Comparison of ENCODE assay signal across 7 cellular contexts in the genomic region with DNA sequence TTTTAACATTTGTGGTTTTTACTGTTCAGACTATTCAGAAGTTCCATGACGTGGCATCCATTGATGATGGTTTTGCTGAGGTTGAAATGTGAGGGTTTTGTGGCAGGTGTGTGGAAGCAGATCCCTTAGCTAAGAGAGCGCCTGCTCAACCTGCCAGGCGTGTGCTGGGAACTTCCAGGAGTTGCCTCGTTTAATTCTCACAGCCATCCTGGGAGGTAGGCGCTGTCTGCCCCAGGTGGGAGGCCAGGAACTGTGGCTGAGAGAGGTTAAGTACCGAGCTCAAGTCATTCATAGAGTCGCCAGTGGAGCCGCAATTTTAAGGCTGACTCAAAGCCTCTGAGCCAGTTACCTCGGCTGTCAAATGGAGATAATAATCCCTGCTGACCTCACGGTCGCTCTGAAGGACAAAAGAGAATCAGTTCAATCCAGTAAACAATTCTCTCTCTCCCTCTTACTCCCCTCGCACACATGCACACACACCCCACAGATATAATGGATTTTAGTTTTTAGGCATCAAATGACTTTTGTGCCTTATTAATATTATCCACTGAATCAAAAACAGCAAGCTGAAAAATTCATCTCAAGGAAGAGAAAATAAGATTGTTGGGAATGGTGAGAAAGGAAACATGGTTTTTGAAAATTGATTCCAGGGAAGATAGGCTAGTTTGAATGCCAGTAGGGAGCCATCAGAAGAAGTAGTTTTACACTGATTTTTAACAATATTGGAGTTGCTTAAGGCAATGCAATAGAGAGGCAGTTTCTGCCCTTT.
DNase-seq lines count a peak whose midpoint lies in the region; ATAC-seq, FAIRE-seq and TF ChIP-seq lines count a peak whose summit lies in the region.

No MANE protein-coding gene starts in this region.

- H3K4me3 Mint-ChIP-seq in T-helper 17 cell (peak overlapping the region; percentile 77), astrocyte (ENCODE audit: unreplicated experiment) (peak overlapping the region; percentile 35)

- peaks cover 12% of the 10 kb centered on the region for H3K27me3 ChIP-seq in H7 (ENCODE audit: control insufficient read depth, insufficient read depth, low read length)
- H3K27me3 ChIP-seq in astrocyte (ENCODE audit: insufficient read depth, low read length): no peaks in the 10 kb centered on the region
- no peaks in the 10 kb centered on the region for H3K27me3 ChIP-seq in mesenchymal stem cell (ENCODE audit: control insufficient read depth in 1 of 2, insufficient read depth in 1 of 2, low read length in 2 of 2)

- H3K18ac ChIP-seq in mesenchymal stem cell (ENCODE audit: low read depth in 1 of 2, low read length in 2 of 2): peak overlapping the region; percentile 22 to 58

- H3K27ac Mint-ChIP-seq in T-helper 17 cell (peak overlapping the region; percentile 98), astrocyte (ENCODE audit: unreplicated experiment) (peak overlapping the region; percentile 90)

- peak; percentile 9 for FAIRE-seq in astrocyte (lab: Jason Lieb, UNC)

- H2BK120ac ChIP-seq in mesenchymal stem cell (ENCODE audit: low read depth, low read length): peak overlapping the region; percentile 78

- H3K4ac ChIP-seq in mesenchymal stem cell (ENCODE audit: low read depth in 1 of 2, low read length in 2 of 2): peak overlapping the region in 1 of 2 experiments; percentile 5

- H3K79me1 ChIP-seq in mesenchymal stem cell (replicated peaks; ENCODE audit: low read length, poor library complexity, severe bottlenecking): peaks cover 8% of the 10 kb centered on the region

- no peaks in the 10 kb centered on the region for H3K9me3 Mint-ChIP-seq in astrocyte (ENCODE audit: unreplicated experiment)

- H3K4me1 ChIP-seq in astrocyte (ENCODE audit: insufficient read depth, low read length) (peaks cover 24% of the 10 kb centered on the region), mesenchymal stem cell (ENCODE audit: control insufficient read depth, insufficient read depth, low read depth, low read length) (peaks cover 17% of the 10 kb centered on the region)

- H3K27me3 Mint-ChIP-seq in T-helper 17 cell: no peaks in the 10 kb centered on the region
- H3K27me3 Mint-ChIP-seq in astrocyte (ENCODE audit: low read depth, unreplicated experiment): no peaks in the 10 kb centered on the region

- H3K14ac ChIP-seq in mesenchymal stem cell (ENCODE audit: low read length in 2 of 2): no peak overlapping the region

- H3K4me1 Mint-ChIP-seq in T-helper 17 cell (peaks cover 44% of the 10 kb centered on the region), astrocyte (ENCODE audit: low read depth, unreplicated experiment) (peaks cover 33% of the 10 kb centered on the region)

- peak overlapping the region; percentile 91 for H4K91ac ChIP-seq in mesenchymal stem cell (ENCODE audit: low read length)

- DNase-seq in H7 (peak; percentile 56), T-helper 17 cell (peak; percentile 26 to 65 (median 29)), astrocyte (ENCODE audit: low read depth) (peak; percentile 77), mesenchymal stem cell (peak; percentile 65), SK-N-DZ (ENCODE audit: low spot score) (no peak), inferior parietal cortex (ENCODE audit: extremely low spot score) (no peak)
- peak; percentile 59 for DNase-seq in stimulated activated CD8-positive, alpha-beta memory T cell treated with anti-CD3 and anti-CD28 coated beads, Interleukin-2, amount 100 ng/mL, for 48 hours (ENCODE audit: low read depth in 2 of 2)

- H4K20me1 ChIP-seq in astrocyte (ENCODE audit: insufficient read depth, low read length): no peaks in the 10 kb centered on the region

- H2BK15ac ChIP-seq in mesenchymal stem cell (ENCODE audit: low read depth, poor library complexity, severe bottlenecking): no peak overlapping the region

- H3K27ac ChIP-seq in astrocyte (ENCODE audit: low read depth, low read length) (peak overlapping the region; percentile 85), mesenchymal stem cell (ENCODE audit: low read length, poor library complexity, severe bottlenecking) (peak overlapping the region; percentile 36)

- H2AFZ ChIP-seq in astrocyte (ENCODE audit: low read depth, low read length): no peak overlapping the region
- no peak overlapping the region for H2AFZ ChIP-seq in mesenchymal stem cell (ENCODE audit: low read depth, low read length)

- peak; percentile 60 for ATAC-seq in T-helper 17 cell

- H3K9me3 ChIP-seq in T-helper 17 cell (ENCODE audit: control insufficient read depth, low read length, poor library complexity, severe bottlenecking): no peaks in the 10 kb centered on the region
- H3K9me3 ChIP-seq in astrocyte (ENCODE audit: insufficient read depth, low read depth, low read length): no peaks in the 10 kb centered on the region
- H3K9me3 ChIP-seq in mesenchymal stem cell (ENCODE audit: control insufficient read depth, low read length): no peaks in the 10 kb centered on the region

- peaks cover 4% of the 10 kb centered on the region for H3K36me3 Mint-ChIP-seq in T-helper 17 cell (ENCODE audit: low read depth)
- peaks cover 18% of the 10 kb centered on the region for H3K36me3 Mint-ChIP-seq in astrocyte (ENCODE audit: low read depth, unreplicated experiment)

- H2BK5ac ChIP-seq in mesenchymal stem cell (ENCODE audit: low read depth, low read length, poor library complexity, severe bottlenecking): no peak overlapping the region

- H3K4me3 ChIP-seq in H7 (ENCODE audit: insufficient read depth, low read depth, low read length) (no peak overlapping the region), astrocyte (ENCODE audit: insufficient read depth, low read depth, low read length) (peak overlapping the region; percentile 15), mesenchymal stem cell (ENCODE audit: insufficient read depth in 1 of 2, low read depth in 1 of 2, low read length in 2 of 2) (peak overlapping the region in 1 of 2 experiments; percentile 28)

- peak overlapping the region; percentile 79 for H4K8ac ChIP-seq in mesenchymal stem cell (ENCODE audit: low read length)

- H3K36me3 ChIP-seq in H7 (replicated peaks; ENCODE audit: control insufficient read depth, insufficient read depth, low read length) (peaks cover 4% of the 10 kb centered on the region; the same call in 1 of the 2 replicates), astrocyte (ENCODE audit: insufficient read depth, low read length) (peaks cover 13% of the 10 kb centered on the region), mesenchymal stem cell (ENCODE audit: control insufficient read depth in 1 of 2, insufficient read depth in 2 of 2, low read depth in 1 of 2, low read length in 2 of 2) (peaks cover 5% of the 10 kb centered on the region in 2 experiments)

- H3K4me2 ChIP-seq in astrocyte (ENCODE audit: low read length) (peak overlapping the region; percentile 59), mesenchymal stem cell (ENCODE audit: low read length, poor library complexity, severe bottlenecking) (no peak overlapping the region)

- TF ChIP-seq CTCF in astrocyte (IDR thresholded peaks at IDR 0.05; ENCODE audit: insufficient read depth, low read depth, low read length): no peak

- no peaks in the 10 kb centered on the region for H3K79me2 ChIP-seq in astrocyte (ENCODE audit: insufficient read depth, low read length)

- H3K23ac ChIP-seq in mesenchymal stem cell (ENCODE audit: low read length in 2 of 2): no peak overlapping the region

- 32% methylated on average over 10 of the region's 12 CpGs for WGBS in mesenchymal stem cell

- peak overlapping the region; percentile 39 for H2AK5ac ChIP-seq in mesenchymal stem cell (ENCODE audit: low read length, severe bottlenecking)

- peak overlapping the region; percentile 81 to 94 for H2BK12ac ChIP-seq in mesenchymal stem cell (ENCODE audit: low read length in 2 of 2)

- H3K9ac ChIP-seq in astrocyte (ENCODE audit: low read length): peak overlapping the region; percentile 84
- peak overlapping the region; percentile 88 for H3K9ac ChIP-seq in mesenchymal stem cell (ENCODE audit: low read length)

Comparison
In these comparisons a context has a peak if more than half of its experiments do, and no peak if none do; other contexts are left out.
1. DNase-seq: peak in H7 (single experiment), T-helper 17 cell (3 of 3), astrocyte (single experiment), mesenchymal stem cell (single experiment) and stimulated activated CD8-positive, alpha-beta memory T cell treated with anti-CD3 and anti-CD28 coated beads, Interleukin-2, amount 100 ng/mL, for 48 hours (2 of 2); none in SK-N-DZ (single experiment) and inferior parietal cortex (single experiment).